Comparison of ENCODE assay signal across 8 cellular contexts in genomic region chr3:182794806-182795369, GRCh38. TPM values are rescaled to one million over a fixed set of nuclear protein-coding genes. Genes with fewer than 3 reads are reported as not detected.
DNase-seq lines count a peak whose midpoint lies in the region; ATAC-seq and TF ChIP-seq lines count a peak whose summit lies in the region.

No MANE protein-coding gene starts in this region.

- H3K4me3 ChIP-seq in MG63 (peak overlapping the region; percentile 71), neural progenitor cell (peak overlapping the region; percentile 85)
- H3K4me3 ChIP-seq in effector memory CD4-positive, alpha-beta T cell (ENCODE audit: insufficient read depth, low read depth, low read length, poor library complexity, severe bottlenecking) = peak overlapping the region; percentile 94

- peaks cover 3% of the 10 kb centered on the region for H3F3A ChIP-seq in neural progenitor cell (ENCODE audit: low read depth)

- H3K27me3 ChIP-seq in CD4-positive, alpha-beta T cell (ENCODE audit: control insufficient read depth, insufficient read depth, low read length) = no peaks in the 10 kb centered on the region
- no peaks in the 10 kb centered on the region for H3K27me3 ChIP-seq in MG63
- H3K27me3 ChIP-seq in effector memory CD4-positive, alpha-beta T cell (replicated peaks; ENCODE audit: control insufficient read depth, insufficient read depth, low read length, poor library complexity, severe bottlenecking) = no peaks in the 10 kb centered on the region
- H3K27me3 ChIP-seq in neural progenitor cell = peaks cover 33% of the 10 kb centered on the region

- POLR2A ChIA-PET in CD4-positive, alpha-beta T cell (lab: Charles Lee) = interaction anchor here (1.0 to 3.2 kb wide), 10 partner anchors 9 to 903 kb away, joined by 3 to 13 read pairs (median 6); partner anchors contain the start of genes MCCC1 and YEATS2

- H2AFZ ChIP-seq in neural progenitor cell (replicated peaks) = no peak overlapping the region

- peak overlapping the region; percentile 85 for H3K4me2 ChIP-seq in neural progenitor cell

- no peaks in the 10 kb centered on the region; the same call in 1 of the 2 replicates for H3K36me3 ChIP-seq in MG63
- no peaks in the 10 kb centered on the region for H3K36me3 ChIP-seq in effector memory CD4-positive, alpha-beta T cell (ENCODE audit: control insufficient read depth, insufficient read depth, low read length)
- H3K36me3 ChIP-seq in neural progenitor cell = no peaks in the 10 kb centered on the region

- peaks cover 53% of the 10 kb centered on the region for H3K79me2 ChIP-seq in neural progenitor cell (ENCODE audit: low read depth)

- H3K4me1 Mint-ChIP-seq in CD4-positive, alpha-beta T cell (ENCODE audit: low read depth) = peaks cover 48% of the 10 kb centered on the region
- peaks cover 21% of the 10 kb centered on the region for H3K4me1 Mint-ChIP-seq in neural progenitor cell

- CTCF ChIA-PET in CD4-positive, alpha-beta T cell (lab: Charles Lee) = interaction anchor here (1.3 to 1.4 kb wide), 2 partner anchors 9 to 32 kb away, joined by 3 read pairs; no protein-coding TSS in a partner anchor

- H3K9ac ChIP-seq in neural progenitor cell = peak overlapping the region; percentile 70

- intact Hi-C loops in CD4-positive, alpha-beta T cell (cut with DNase I, micrococcal nuclease) = loop anchor here (1.0 to 10.0 kb wide), 8 partner anchors 14 to 1880 kb away; partner anchors contain the start of genes DNAJC19 (in 1 of the 2), FXR1 (in 1 of the 2), KLHL24 (in 1 of the 2) and MCCC1 (in 1 of the 2)

- peaks cover 30% of the 10 kb centered on the region for H3K36me3 Mint-ChIP-seq in CD4-positive, alpha-beta T cell (ENCODE audit: low read depth)
- no peaks in the 10 kb centered on the region for H3K36me3 Mint-ChIP-seq in neural progenitor cell

- no peaks in the 10 kb centered on the region for H3K9me3 ChIP-seq in CD4-positive, alpha-beta T cell (ENCODE audit: control insufficient read depth, low read length)
- H3K9me3 ChIP-seq in MG63 = no peaks in the 10 kb centered on the region
- no peaks in the 10 kb centered on the region for H3K9me3 ChIP-seq in effector memory CD4-positive, alpha-beta T cell (ENCODE audit: control insufficient read depth, low read length)
- no peaks in the 10 kb centered on the region for H3K9me3 ChIP-seq in neural progenitor cell (ENCODE audit: low read depth)

- peak overlapping the region; percentile 96 for H3K4me3 Mint-ChIP-seq in CD4-positive, alpha-beta T cell
- H3K4me3 Mint-ChIP-seq in neural progenitor cell = peak overlapping the region; percentile 95

- H3K9me3 Mint-ChIP-seq in CD4-positive, alpha-beta T cell = no peaks in the 10 kb centered on the region
- no peaks in the 10 kb centered on the region for H3K9me3 Mint-ChIP-seq in neural progenitor cell

- no peak for DNase-seq in CD4-positive, alpha-beta T cell
- DNase-seq in MG63 (no peak), neural progenitor cell (ENCODE audit: low spot score) (no peak), NCI-H526 treated with DMSO at 0.1 percent for 48 hours (lab: John Stamatoyannopoulos, UW) (no peak), NCI-H2081 treated with DMSO at 0.1 percent for 48 hours (lab: John Stamatoyannopoulos, UW) (no peak)
- no peak for DNase-seq in effector memory CD4-positive, alpha-beta T cell
- DNase-seq in stimulated activated CD4-positive, alpha-beta T cell treated with anti-CD3 and anti-CD28 coated beads, Interleukin-15, amount 100 ng/mL, for 24 hours = no peak

- peak overlapping the region; percentile 88 for H3K27ac ChIP-seq in CD4-positive, alpha-beta T cell (ENCODE audit: low read depth, low read length)
- peak overlapping the region; percentile 91 for H3K27ac ChIP-seq in effector memory CD4-positive, alpha-beta T cell (ENCODE audit: insufficient read depth, low read length, poor library complexity, severe bottlenecking)
- H3K27ac ChIP-seq in neural progenitor cell = no peak overlapping the region

- no peak for TF ChIP-seq CTCF in CD4-positive, alpha-beta T cell (IDR thresholded peaks at IDR 0.05)
- no peak for TF ChIP-seq CTCF in neural progenitor cell (IDR thresholded peaks at IDR 0.05)

- ATAC-seq in CD4-positive, alpha-beta T cell (ENCODE audit: poor library complexity) = no peak
- ATAC-seq in HG03354 (IDR thresholded peaks at IDR 0.05; ENCODE audit: poor library complexity, severe bottlenecking, unreplicated experiment) = no peak

- peaks cover 17% of the 10 kb centered on the region for H3K4me1 ChIP-seq in effector memory CD4-positive, alpha-beta T cell (ENCODE audit: control insufficient read depth, insufficient read depth, low read length, poor library complexity, severe bottlenecking)
- H3K4me1 ChIP-seq in neural progenitor cell = peaks cover 13% of the 10 kb centered on the region

- H3K27ac Mint-ChIP-seq in CD4-positive, alpha-beta T cell = peak overlapping the region; percentile 91
- no peak overlapping the region for H3K27ac Mint-ChIP-seq in neural progenitor cell

- H3K27me3 Mint-ChIP-seq in CD4-positive, alpha-beta T cell = no peaks in the 10 kb centered on the region
- no peaks in the 10 kb centered on the region for H3K27me3 Mint-ChIP-seq in neural progenitor cell (ENCODE audit: insufficient read depth, low read depth)

- peaks cover 33% of the 10 kb centered on the region for H4K20me1 ChIP-seq in neural progenitor cell (ENCODE audit: low read depth)

RNA-seq across cellular contexts. Expression of gene ATP11B, which starts 1.6 kb away (rescaled TPM):
- 100 to 1,000 TPM; 139 to 143 TPM for total RNA-seq in CD4-positive, alpha-beta T cell
- 31.7 and 48.3 TPM in 2 replicates for total RNA-seq in MG63 (2014; rRNA removed; shearing (Covaris generic); ENCODE audit: low replicate concordance)
- 39.0 and 59.0 TPM in 2 replicates for total RNA-seq in neural progenitor cell (ENCODE audit: low replicate concordance)
